Comparison of ENCODE assay signal across 9 cellular contexts in the genomic region with DNA sequence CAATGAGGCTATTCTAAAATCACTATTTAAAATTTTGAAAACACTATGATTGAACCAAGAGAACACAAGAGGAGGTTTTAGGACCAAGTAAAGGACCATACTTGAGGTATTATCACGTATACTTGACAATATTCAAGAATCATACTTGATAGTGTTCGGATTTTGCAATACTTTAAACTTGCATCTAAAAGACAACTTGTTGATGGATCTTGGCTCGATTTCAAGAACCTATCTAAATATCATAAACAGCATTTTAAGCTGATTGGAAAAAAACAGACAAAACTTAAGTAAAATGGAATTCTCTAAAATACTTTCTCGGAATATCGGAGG. TPM values are rescaled to one million over a fixed set of nuclear protein-coding genes. Genes with fewer than 3 reads are reported as not detected.
DNase-seq lines count a peak whose midpoint lies in the region; ATAC-seq and TF ChIP-seq lines count a peak whose summit lies in the region.
"Had no signal": no experiment of that assay in that cellular context is flagged by ENCODE, and none has a peak within 500 bp of the region (broad histone marks: within the 10 kb centered on the region; RNA-seq: fewer than 3 reads in every experiment).

No MANE protein-coding gene starts in this region.

- no peaks in the 10 kb centered on the region; the same call in 1 of the 2 replicates for H3K4me1 ChIP-seq in H9 (ENCODE audit: insufficient read depth, low read length)

- peak overlapping the region; percentile 91 to 94 (median 93); a peak in 6 of 7 replicates for H3K27ac Mint-ChIP-seq in H9

- no peak overlapping the region for H4K5ac ChIP-seq in H9 (ENCODE audit: insufficient read length, low read depth, low read length)

- TF ChIP-seq CTCF in H9 (conservative IDR thresholded peaks at IDR 0.05): no peak
- no peak for TF ChIP-seq CTCF in VCaP (conservative IDR thresholded peaks at IDR 0.05)
- no peak for TF ChIP-seq CTCF in foreskin fibroblast (IDR thresholded peaks at IDR 0.05; ENCODE audit: low read depth, low read length)

- peaks cover 36% of the 10 kb centered on the region in 2 experiments for H3K4me1 Mint-ChIP-seq in H9

- no peak overlapping the region for H2AFZ ChIP-seq in H9 (ENCODE audit: low read length)

- H3K79me2 ChIP-seq in H9 (ENCODE audit: insufficient read depth, low read length): peaks cover 20% of the 10 kb centered on the region

- peaks cover 0 to 3% (median 0%) of the 10 kb centered on the region in 3 experiments; a peak in 2 of 7 replicates for H3K36me3 Mint-ChIP-seq in H9 (ENCODE audit: insufficient read depth in 1 of 3, low read depth in 3 of 3)

- H2BK5ac ChIP-seq in H9 (ENCODE audit: insufficient read length, low read length): no peak overlapping the region

- H2BK120ac ChIP-seq in H9 (ENCODE audit: low read depth, low read length, poor library complexity, severe bottlenecking): no peak overlapping the region

- H3K56ac ChIP-seq in H9 (ENCODE audit: insufficient read length, low read depth, low read length): no peak overlapping the region

- H4K8ac ChIP-seq in H9 (replicated peaks; ENCODE audit: insufficient read length, low read depth, low read length): no peak overlapping the region

- no peaks in the 10 kb centered on the region for H3K79me1 ChIP-seq in H9 (ENCODE audit: insufficient read depth, low read depth, low read length, poor library complexity, severe bottlenecking)

- no peak overlapping the region for H2BK12ac ChIP-seq in H9 (ENCODE audit: insufficient read length, low read depth, low read length)

- no peak overlapping the region for H3K23ac ChIP-seq in H9 (ENCODE audit: insufficient read length, low read depth, low read length)

- peak overlapping the region; percentile 85 to 95 for H3K4me3 Mint-ChIP-seq in H9

- H3K23me2 ChIP-seq in H9 (ENCODE audit: insufficient read length, low read depth, low read length, poor library complexity, severe bottlenecking): peaks cover 7% of the 10 kb centered on the region

- H3K9me3 Mint-ChIP-seq in H9: no peaks in the 10 kb centered on the region

- H3K14ac ChIP-seq in H9 (ENCODE audit: insufficient read depth, low read length): no peak overlapping the region

- WGBS in H9 (ENCODE audit: extremely low coverage, insufficient read length, low lambda C conversion rate): no CpG with 5 or more reads among the region's 5 CpGs

- no peaks in the 10 kb centered on the region for H4K20me1 ChIP-seq in H9 (ENCODE audit: control insufficient read depth, insufficient read depth, insufficient read length)

- no peak overlapping the region for H3K18ac ChIP-seq in H9 (ENCODE audit: insufficient read length, low read depth, low read length)

- H2BK20ac ChIP-seq in H9 (ENCODE audit: low read depth, low read length, poor library complexity, severe bottlenecking): no peak overlapping the region

- peak overlapping the region; percentile 68 for H3K27ac ChIP-seq in H9 (ENCODE audit: insufficient read length, low read depth, low read length)
- H3K27ac ChIP-seq in VCaP: peak overlapping the region; percentile 92

- no peak for DNase-seq in H9
- DNase-seq in foreskin fibroblast: no peak
- DNase-seq in skeletal muscle cell (ENCODE audit: low read depth): no peak
- DNase-seq in DMS114 treated with DMSO at 0.1 percent for 48 hours (lab: John Stamatoyannopoulos, UW; ENCODE audit: unreplicated experiment): no peak
- DNase-seq: cerebellar nuclear complex had no signal

- no peaks in the 10 kb centered on the region for H3K27me3 ChIP-seq in H9 (ENCODE audit: insufficient read depth, low read length)

- H3K4me3 ChIP-seq in foreskin fibroblast (ENCODE audit: low read depth in 1 of 2, low read length in 2 of 2) (peak overlapping the region; percentile 66 to 72), skeletal muscle cell (ENCODE audit: low read depth, low read length) (peak overlapping the region; percentile 86)

- peak overlapping the region; percentile 100 for H3K4me2 ChIP-seq in H9 (ENCODE audit: insufficient read depth, insufficient read length, low read length)

- no peak overlapping the region for H4K91ac ChIP-seq in H9 (ENCODE audit: insufficient read length, low read depth, low read length)

- H3K9ac ChIP-seq in H9 (ENCODE audit: extremely low read depth, insufficient read length, low read length): peak overlapping the region; percentile 26

- H2BK15ac ChIP-seq in H9 (ENCODE audit: low read depth, low read length): no peak overlapping the region

- ATAC-seq in HG03442 (IDR thresholded peaks at IDR 0.05; ENCODE audit: unreplicated experiment): no peak
- no peak for ATAC-seq in HG02623 (IDR thresholded peaks at IDR 0.05; ENCODE audit: unreplicated experiment)
- ATAC-seq in HG03565 (IDR thresholded peaks at IDR 0.05; ENCODE audit: unreplicated experiment): no peak

- no peak overlapping the region for H2AK5ac ChIP-seq in H9 (ENCODE audit: insufficient read length, low read length)

- no peak overlapping the region for H3K4ac ChIP-seq in H9 (ENCODE audit: low read depth, low read length)

- H3K27me3 Mint-ChIP-seq in H9 (ENCODE audit: low read depth): no peaks in the 10 kb centered on the region

- H3T11ph ChIP-seq in H9 (ENCODE audit: low read length): no peak overlapping the region

- no peaks in the 10 kb centered on the region for H3K9me3 ChIP-seq in H9 (ENCODE audit: control insufficient read depth, low read depth, low read length)

RNA-seq across cellular contexts. Expression of a gene that starts 1.3 kb away (rescaled TPM):
- total RNA-seq in H9 (2021): 77.3 and 83.5 TPM in 2 replicates
